In genomic region chr1:235077571-235078479, GRCh38 we compare ENCODE assay signal across 1 cellular context.
A peak's percentile ranks its signal among the peaks of the same experiment; 100 is the strongest.
TF ChIP-seq lines count a peak whose summit lies in the region.

No MANE protein-coding gene starts in this region.

TF ChIP-seq in K562, 482 proteins besides CTCF, POLR2A, EP300 and RAD21 (continued from another document and continues in another):
- TF ChIP-seq, protein P1, sequence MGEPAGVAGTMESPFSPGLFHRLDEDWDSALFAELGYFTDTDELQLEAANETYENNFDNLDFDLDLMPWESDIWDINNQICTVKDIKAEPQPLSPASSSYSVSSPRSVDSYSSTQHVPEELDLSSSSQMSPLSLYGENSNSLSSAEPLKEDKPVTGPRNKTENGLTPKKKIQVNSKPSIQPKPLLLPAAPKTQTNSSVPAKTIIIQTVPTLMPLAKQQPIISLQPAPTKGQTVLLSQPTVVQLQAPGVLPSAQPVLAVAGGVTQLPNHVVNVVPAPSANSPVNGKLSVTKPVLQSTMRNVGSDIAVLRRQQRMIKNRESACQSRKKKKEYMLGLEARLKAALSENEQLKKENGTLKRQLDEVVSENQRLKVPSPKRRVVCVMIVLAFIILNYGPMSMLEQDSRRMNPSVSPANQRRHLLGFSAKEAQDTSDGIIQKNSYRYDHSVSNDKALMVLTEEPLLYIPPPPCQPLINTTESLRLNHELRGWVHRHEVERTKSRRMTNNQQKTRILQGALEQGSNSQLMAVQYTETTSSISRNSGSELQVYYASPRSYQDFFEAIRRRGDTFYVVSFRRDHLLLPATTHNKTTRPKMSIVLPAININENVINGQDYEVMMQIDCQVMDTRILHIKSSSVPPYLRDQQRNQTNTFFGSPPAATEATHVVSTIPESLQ (CRISPR knock-in tag; IDR thresholded peaks at IDR 0.05) = no peak
- TF ChIP-seq FOXJ3 (CRISPR knock-in tag; IDR thresholded peaks at IDR 0.05) (no peak), MCM3 (IDR thresholded peaks at IDR 0.05) (no peak; the same call in 1 of the 2 replicates), PHF8 (IDR thresholded peaks at IDR 0.05; ENCODE audit: borderline replicate concordance, low read length) (no peak), NR3C1 (CRISPR knock-in tag; IDR thresholded peaks at IDR 0.05) (no peak), CCAR2 (IDR thresholded peaks at IDR 0.05; ENCODE audit: low read depth, low read length) (no peak), NFRKB (IDR thresholded peaks at IDR 0.05; ENCODE audit: low read depth) (peak; percentile 96), ZNF395 (CRISPR knock-in tag; IDR thresholded peaks at IDR 0.05) (no peak), ZSCAN29 (IDR thresholded peaks at IDR 0.05) (peak; percentile 15; the same call in 1 of the 2 replicates), ZNF766 (CRISPR knock-in tag; conservative IDR thresholded peaks at IDR 0.05) (no peak), TOE1 (IDR thresholded peaks at IDR 0.05; ENCODE audit: borderline replicate concordance) (no peak; the same call in 1 of the 2 replicates), TOE1 (CRISPR knock-in tag; IDR thresholded peaks at IDR 0.05; ENCODE audit: borderline replicate concordance, low read depth) (peak; percentile 92; the same call in 1 of the 2 replicates), DLX4 (CRISPR knock-in tag; IDR thresholded peaks at IDR 0.05) (no peak), NBN (IDR thresholded peaks at IDR 0.05; ENCODE audit: low read depth) (peak; percentile 33; the same call in 1 of the 2 replicates), ZC3H8 (IDR thresholded peaks at IDR 0.05) (0 out of 2 replicates have a peak, but pooled peaks have one; percentile 58), ZNF274 (IDR thresholded peaks at IDR 0.05; ENCODE audit: borderline replicate concordance, low read depth, low read length) (no peak), STAT5A (IDR thresholded peaks at IDR 0.05; ENCODE audit: borderline replicate concordance, low read length) (no peak), ZNF239 (CRISPR knock-in tag; IDR thresholded peaks at IDR 0.05) (no peak), SMAD4 (CRISPR knock-in tag; conservative IDR thresholded peaks at IDR 0.05) (no peak), ZNF347 (CRISPR knock-in tag; IDR thresholded peaks at IDR 0.05; ENCODE audit: low read depth) (no peak), CBX8 (IDR thresholded peaks at IDR 0.05; ENCODE audit: borderline replicate concordance, extremely low read depth, low read depth, low read length, poor library complexity, severe bottlenecking) (no peak), ZC3H4 (CRISPR knock-in tag; IDR thresholded peaks at IDR 0.05; ENCODE audit: borderline replicate concordance) (no peak), CHD4 (IDR thresholded peaks at IDR 0.05; ENCODE audit: insufficient read depth, insufficient replicate concordance, low read depth, low read length, poor library complexity, severe bottlenecking) (peak; percentile 27), ZNF184 (CRISPR knock-in tag; IDR thresholded peaks at IDR 0.05) (no peak), PCBP2 (IDR thresholded peaks at IDR 0.05; ENCODE audit: low read depth, low read length, poor library complexity, severe bottlenecking) (no peak), CREBBP (IDR thresholded peaks at IDR 0.05; ENCODE audit: low read depth, low read length) (no peak), GATAD2A (IDR thresholded peaks at IDR 0.05) (peak; percentile 24; the same call in 1 of the 2 replicates), ZNF551 (CRISPR knock-in tag; IDR thresholded peaks at IDR 0.05) (no peak), TSHZ1 (CRISPR knock-in tag; IDR thresholded peaks at IDR 0.05) (no peak), ZNF316 (IDR thresholded peaks at IDR 0.05) (peak; percentile 36), PRPF4 (IDR thresholded peaks at IDR 0.05; ENCODE audit: insufficient read depth, low read depth, low read length, poor library complexity, severe bottlenecking) (no peak), RFX5 (IDR thresholded peaks at IDR 0.05; ENCODE audit: low read depth, low read length) (no peak), ZKSCAN1 (IDR thresholded peaks at IDR 0.05; ENCODE audit: low read depth, low read length) (no peak)
- TF ChIP-seq, protein P2, sequence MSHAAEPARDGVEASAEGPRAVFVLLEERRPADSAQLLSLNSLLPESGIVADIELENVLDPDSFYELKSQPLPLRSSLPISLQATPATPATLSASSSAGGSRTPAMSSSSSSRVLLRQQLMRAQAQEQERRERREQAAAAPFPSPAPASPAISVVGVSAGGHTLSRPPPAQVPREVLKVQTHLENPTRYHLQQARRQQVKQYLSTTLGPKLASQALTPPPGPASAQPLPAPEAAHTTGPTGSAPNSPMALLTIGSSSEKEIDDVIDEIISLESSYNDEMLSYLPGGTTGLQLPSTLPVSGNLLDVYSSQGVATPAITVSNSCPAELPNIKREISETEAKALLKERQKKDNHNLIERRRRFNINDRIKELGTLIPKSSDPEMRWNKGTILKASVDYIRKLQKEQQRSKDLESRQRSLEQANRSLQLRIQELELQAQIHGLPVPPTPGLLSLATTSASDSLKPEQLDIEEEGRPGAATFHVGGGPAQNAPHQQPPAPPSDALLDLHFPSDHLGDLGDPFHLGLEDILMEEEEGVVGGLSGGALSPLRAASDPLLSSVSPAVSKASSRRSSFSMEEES (CRISPR knock-in tag; IDR thresholded peaks at IDR 0.05) = no peak
- TF ChIP-seq, protein P3, sequence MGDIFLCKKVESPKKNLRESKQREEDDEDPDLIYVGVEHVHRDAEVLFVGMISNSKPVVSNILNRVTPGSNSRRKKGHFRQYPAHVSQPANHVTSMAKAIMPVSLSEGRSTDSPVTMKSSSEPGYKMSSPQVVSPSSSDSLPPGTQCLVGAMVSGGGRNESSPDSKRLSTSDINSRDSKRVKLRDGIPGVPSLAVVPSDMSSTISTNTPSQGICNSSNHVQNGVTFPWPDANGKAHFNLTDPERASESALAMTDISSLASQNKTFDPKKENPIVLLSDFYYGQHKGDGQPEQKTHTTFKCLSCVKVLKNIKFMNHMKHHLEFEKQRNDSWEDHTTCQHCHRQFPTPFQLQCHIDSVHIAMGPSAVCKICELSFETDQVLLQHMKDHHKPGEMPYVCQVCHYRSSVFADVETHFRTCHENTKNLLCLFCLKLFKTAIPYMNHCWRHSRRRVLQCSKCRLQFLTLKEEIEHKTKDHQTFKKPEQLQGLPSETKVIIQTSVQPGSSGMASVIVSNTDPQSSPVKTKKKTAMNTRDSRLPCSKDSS (IDR thresholded peaks at IDR 0.05; ENCODE audit: low read depth, partially characterized antibody) = peak; percentile 58
- TF ChIP-seq, protein P4, sequence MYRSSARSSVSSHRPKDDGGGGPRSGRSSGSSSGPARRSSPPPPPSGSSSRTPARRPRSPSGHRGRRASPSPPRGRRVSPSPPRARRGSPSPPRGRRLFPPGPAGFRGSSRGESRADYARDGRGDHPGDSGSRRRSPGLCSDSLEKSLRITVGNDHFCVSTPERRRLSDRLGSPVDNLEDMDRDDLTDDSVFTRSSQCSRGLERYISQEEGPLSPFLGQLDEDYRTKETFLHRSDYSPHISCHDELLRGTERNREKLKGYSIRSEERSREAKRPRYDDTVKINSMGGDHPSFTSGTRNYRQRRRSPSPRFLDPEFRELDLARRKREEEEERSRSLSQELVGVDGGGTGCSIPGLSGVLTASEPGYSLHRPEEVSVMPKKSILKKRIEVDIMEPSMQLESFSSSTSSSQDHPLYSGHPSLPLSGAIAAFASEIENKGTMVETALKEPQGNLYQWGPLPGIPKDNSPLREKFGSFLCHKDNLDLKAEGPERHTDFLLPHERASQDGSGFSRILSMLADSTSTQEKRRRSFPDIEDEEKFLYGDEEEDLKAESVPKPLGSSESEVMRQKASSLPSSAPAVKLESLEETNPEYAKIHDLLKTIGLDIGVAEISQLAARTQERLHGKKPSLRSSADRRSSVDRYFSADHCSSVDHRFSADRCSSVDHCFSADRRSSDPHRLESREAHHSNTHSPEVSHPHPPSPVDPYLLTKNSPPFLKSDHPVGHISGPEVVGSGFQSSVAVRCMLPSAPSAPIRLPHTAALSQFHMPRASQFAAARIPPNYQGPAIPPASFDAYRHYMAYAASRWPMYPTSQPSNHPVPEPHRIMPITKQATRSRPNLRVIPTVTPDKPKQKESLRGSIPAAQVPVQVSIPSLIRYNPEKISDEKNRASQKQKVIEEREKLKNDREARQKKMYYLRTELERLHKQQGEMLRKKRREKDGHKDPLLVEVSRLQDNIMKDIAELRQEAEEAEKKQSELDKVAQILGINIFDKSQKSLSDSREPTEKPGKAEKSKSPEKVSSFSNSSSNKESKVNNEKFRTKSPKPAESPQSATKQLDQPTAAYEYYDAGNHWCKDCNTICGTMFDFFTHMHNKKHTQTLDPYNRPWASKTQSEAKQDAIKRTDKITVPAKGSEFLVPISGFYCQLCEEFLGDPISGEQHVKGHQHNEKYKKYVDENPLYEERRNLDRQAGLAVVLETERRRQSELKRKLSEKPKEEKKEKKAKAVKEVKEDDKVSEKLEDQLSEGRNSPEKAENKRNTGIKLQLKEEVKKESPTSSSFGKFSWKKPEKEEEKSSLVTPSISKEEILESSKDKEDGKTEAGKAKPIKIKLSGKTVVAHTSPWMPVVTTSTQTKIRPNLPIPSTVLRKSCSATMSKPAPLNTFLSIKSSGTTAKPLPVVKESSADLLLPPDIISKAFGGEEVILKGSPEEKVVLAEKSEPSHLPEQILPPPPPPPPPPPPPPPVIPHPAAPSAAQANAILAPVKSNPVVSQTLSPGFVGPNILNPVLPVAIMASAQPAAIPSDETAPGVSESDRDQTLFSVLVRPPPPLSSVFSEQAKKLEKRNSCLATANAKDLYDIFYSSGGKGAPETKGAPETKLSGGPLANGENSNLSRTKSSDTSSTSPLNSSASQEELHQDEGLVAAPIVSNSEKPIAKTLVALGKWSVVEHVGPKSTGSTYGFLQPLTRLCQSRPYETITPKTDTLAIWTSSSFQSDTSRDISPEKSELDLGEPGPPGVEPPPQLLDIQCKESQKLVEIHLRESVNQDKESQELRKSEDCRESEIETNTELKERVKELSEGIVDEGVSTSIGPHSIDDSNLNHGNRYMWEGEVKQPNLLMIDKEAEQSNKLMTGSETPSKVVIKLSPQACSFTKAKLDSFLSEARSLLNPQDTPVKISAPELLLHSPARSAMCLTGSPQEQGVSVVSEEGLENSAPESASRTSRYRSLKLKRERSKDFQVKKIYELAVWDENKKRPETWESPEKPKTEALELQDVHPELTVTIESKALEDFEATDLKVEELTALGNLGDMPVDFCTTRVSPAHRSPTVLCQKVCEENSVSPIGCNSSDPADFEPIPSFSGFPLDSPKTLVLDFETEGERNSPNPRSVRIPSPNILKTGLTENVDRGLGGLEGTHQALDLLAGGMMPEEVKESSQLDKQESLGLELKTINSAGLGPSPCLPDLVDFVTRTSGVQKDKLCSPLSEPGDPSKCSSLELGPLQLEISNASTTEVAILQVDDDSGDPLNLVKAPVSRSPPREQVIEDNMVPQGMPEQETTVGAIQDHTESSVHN (IDR thresholded peaks at IDR 0.05; ENCODE audit: borderline replicate concordance in 1 of 2, low read depth in 1 of 2) = 0 out of 4 replicates have a peak, but pooled peaks of 1 of the 2 experiments have one; percentile 45
- TF ChIP-seq, protein P5, sequence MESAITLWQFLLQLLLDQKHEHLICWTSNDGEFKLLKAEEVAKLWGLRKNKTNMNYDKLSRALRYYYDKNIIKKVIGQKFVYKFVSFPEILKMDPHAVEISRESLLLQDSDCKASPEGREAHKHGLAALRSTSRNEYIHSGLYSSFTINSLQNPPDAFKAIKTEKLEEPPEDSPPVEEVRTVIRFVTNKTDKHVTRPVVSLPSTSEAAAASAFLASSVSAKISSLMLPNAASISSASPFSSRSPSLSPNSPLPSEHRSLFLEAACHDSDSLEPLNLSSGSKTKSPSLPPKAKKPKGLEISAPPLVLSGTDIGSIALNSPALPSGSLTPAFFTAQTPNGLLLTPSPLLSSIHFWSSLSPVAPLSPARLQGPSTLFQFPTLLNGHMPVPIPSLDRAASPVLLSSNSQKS (CRISPR knock-in tag; IDR thresholded peaks at IDR 0.05) = no peak
- TF ChIP-seq, protein P6, sequence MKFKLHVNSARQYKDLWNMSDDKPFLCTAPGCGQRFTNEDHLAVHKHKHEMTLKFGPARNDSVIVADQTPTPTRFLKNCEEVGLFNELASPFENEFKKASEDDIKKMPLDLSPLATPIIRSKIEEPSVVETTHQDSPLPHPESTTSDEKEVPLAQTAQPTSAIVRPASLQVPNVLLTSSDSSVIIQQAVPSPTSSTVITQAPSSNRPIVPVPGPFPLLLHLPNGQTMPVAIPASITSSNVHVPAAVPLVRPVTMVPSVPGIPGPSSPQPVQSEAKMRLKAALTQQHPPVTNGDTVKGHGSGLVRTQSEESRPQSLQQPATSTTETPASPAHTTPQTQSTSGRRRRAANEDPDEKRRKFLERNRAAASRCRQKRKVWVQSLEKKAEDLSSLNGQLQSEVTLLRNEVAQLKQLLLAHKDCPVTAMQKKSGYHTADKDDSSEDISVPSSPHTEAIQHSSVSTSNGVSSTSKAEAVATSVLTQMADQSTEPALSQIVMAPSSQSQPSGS (CRISPR knock-in tag; IDR thresholded peaks at IDR 0.05) = no peak
